ENCODE assay signal across 28 cellular contexts in genomic region chr13:34465423-34465922, GRCh38.
"Had no signal": no experiment of that assay in that cellular context is flagged by ENCODE, and none has a peak within 500 bp of the region (broad histone marks: within the 10 kb centered on the region; RNA-seq: fewer than 3 reads in every experiment).

No MANE protein-coding gene starts in this region.

- H3K4me3 ChIP-seq: esophagus squamous epithelium had no signal

- H3K27ac Mint-ChIP-seq: activated CD4-positive, alpha-beta memory T cell treated with anti-CD3 and anti-CD28 coated beads, Interleukin-2, amount 10 ng/mL, durations not matched to agents 7 days and 5 days; activated CD4-positive, alpha-beta T cell treated with anti-CD3 and anti-CD28 coated beads, Interleukin-2, amount 10 ng/mL, durations not matched to agents 7 days and 5 days; activated naive CD8-positive, alpha-beta T cell; activated T-cell treated with anti-CD3 and anti-CD28 coated beads, Interleukin-2, amount 50 U/mL, for 24 hours; activated T-helper 17 cell treated with anti-CD3 and anti-CD28 coated beads, Interleukin-2, amount 50 U/mL, for 72 hours; effector memory CD8-positive, alpha-beta T cell had no signal

- H3K9me3 Mint-ChIP-seq: activated T-cell treated with anti-CD3 and anti-CD28 coated beads, Interleukin-2, amount 50 U/mL, for 24 hours had no signal

- H3K36me3 ChIP-seq: brain microvascular endothelial cell, esophagus squamous epithelium had no signal

- H3K4me1 Mint-ChIP-seq: activated CD4-positive, alpha-beta memory T cell treated with anti-CD3 and anti-CD28 coated beads, Interleukin-2, amount 10 ng/mL, durations not matched to agents 7 days and 5 days; activated CD4-positive, alpha-beta T cell treated with anti-CD3 and anti-CD28 coated beads, Interleukin-2, amount 10 ng/mL, durations not matched to agents 7 days and 5 days; activated T-helper 17 cell treated with anti-CD3 and anti-CD28 coated beads, Interleukin-2, amount 50 U/mL, for 72 hours had no signal

- H3K27me3 ChIP-seq: brain microvascular endothelial cell, esophagus squamous epithelium had no signal

- H3K36me3 Mint-ChIP-seq: activated naive CD8-positive, alpha-beta T cell had no signal

- H3K4me3 Mint-ChIP-seq: activated CD4-positive, alpha-beta memory T cell treated with anti-CD3 and anti-CD28 coated beads, Interleukin-2, amount 10 ng/mL, durations not matched to agents 7 days and 5 days; activated CD4-positive, alpha-beta T cell treated with anti-CD3 and anti-CD28 coated beads, Interleukin-2, amount 10 ng/mL, durations not matched to agents 7 days and 5 days; activated naive CD8-positive, alpha-beta T cell; activated T-cell treated with anti-CD3 and anti-CD28 coated beads, Interleukin-2, amount 50 U/mL, for 24 hours; activated T-helper 17 cell treated with anti-CD3 and anti-CD28 coated beads, Interleukin-2, amount 50 U/mL, for 72 hours; effector memory CD8-positive, alpha-beta T cell had no signal

- DNase-seq: activated CD4-positive, alpha-beta memory T cell treated with anti-CD3 and anti-CD28 coated beads, Interleukin-2, amount 10 ng/mL, durations not matched to agents 7 days and 5 days; activated CD4-positive, alpha-beta T cell treated with anti-CD3 and anti-CD28 coated beads for 1 hour; activated CD4-positive, alpha-beta T cell treated with anti-CD3 and anti-CD28 coated beads for 4 hours; activated CD4-positive, alpha-beta T cell treated with anti-CD3 and anti-CD28 coated beads, Interleukin-2, amount 10 ng/mL, durations not matched to agents 7 days and 5 days; activated CD4-positive, alpha-beta T cell treated with anti-CD3 and anti-CD28 coated beads, Interleukin-2, amount 50 U/mL, for 4 hours; activated CD8-positive, alpha-beta memory T cell treated with anti-CD3 and anti-CD28 coated beads, Interleukin-2, amount 50 U/mL, for 48 hours; activated effector memory CD4-positive, alpha-beta T cell treated with Interleukin-2 at 50 U/mL for 16 hours; activated gamma-delta T cell treated with Interleukin-2 at 50 U/mL for 16 hours; activated naive CD4-positive, alpha-beta T cell treated with anti-CD3 and anti-CD28 coated beads, Interleukin-2, amount 50 U/mL, for 16 hours; activated naive CD4-positive, alpha-beta T cell treated with Interleukin-2 at 50 U/mL for 16 hours; activated T-cell treated with anti-CD3 and anti-CD28 coated beads for 4 hours; activated T-cell treated with anti-CD3 and anti-CD28 coated beads, Interleukin-2, amount 50 U/mL, for 24 hours; amniotic stem cell; anterior cingulate cortex; brain microvascular endothelial cell; caudate nucleus; cortex of kidney; dermis blood vessel endothelial cell; effector CD4-positive, alpha-beta T cell; effector memory CD8-positive, alpha-beta T cell; esophagus squamous epithelium; foreskin fibroblast; head of caudate nucleus; hippocampal formation; T-helper 2 cell had no signal

- H3K27ac ChIP-seq: brain microvascular endothelial cell, epithelial cell of prostate, esophagus squamous epithelium had no signal

- H3K27me3 Mint-ChIP-seq: activated CD4-positive, alpha-beta memory T cell treated with anti-CD3 and anti-CD28 coated beads, Interleukin-2, amount 10 ng/mL, durations not matched to agents 7 days and 5 days; activated CD4-positive, alpha-beta T cell treated with anti-CD3 and anti-CD28 coated beads, Interleukin-2, amount 10 ng/mL, durations not matched to agents 7 days and 5 days; activated naive CD8-positive, alpha-beta T cell; activated T-cell treated with anti-CD3 and anti-CD28 coated beads, Interleukin-2, amount 50 U/mL, for 24 hours; activated T-helper 17 cell treated with anti-CD3 and anti-CD28 coated beads, Interleukin-2, amount 50 U/mL, for 72 hours; effector memory CD8-positive, alpha-beta T cell had no signal

- H3K9me3 ChIP-seq: esophagus squamous epithelium had no signal
